ENCODE assay signal across 19 cellular contexts in genomic region chr7:101770466-101770865, GRCh38.
"Had no signal": no experiment of that assay in that cellular context is flagged by ENCODE, and none has a peak within 500 bp of the region (broad histone marks: within the 10 kb centered on the region; RNA-seq: fewer than 3 reads in every experiment).

No MANE protein-coding gene starts in this region.

- DNase-seq: Kasumi-1, KG1, MM.1S, NCI-H1092 treated with DMSO at 0.1 percent for 48 hours, NCI-H1436, NCI-H1694, NCI-H187 treated with DMSO at 0.1 percent for 48 hours, NCI-H2081, NCI-H2107, NCI-H2227 treated with DMSO at 0.1 percent for 48 hours, NCI-H524, NCI-H526 treated with DMSO at 0.1 percent for 48 hours, NCI-H748 treated with DMSO at 0.1 percent for 48 hours, Right ventricle myocardium superior, RPMI8226, SIG-M5 had no signal

- H3K36me3 ChIP-seq: SJSA1 had no signal

- H3K9me3 ChIP-seq: SJSA1 had no signal

- H3K27ac ChIP-seq: SJSA1, SK-N-MC had no signal

- H3K4me1 ChIP-seq: SJSA1 had no signal

- H3K27me3 ChIP-seq: SJSA1 had no signal

- FAIRE-seq: RCC 7860 had no signal

- H3K4me3 ChIP-seq: SJSA1, SK-N-MC had no signal
